In the genomic region with DNA sequence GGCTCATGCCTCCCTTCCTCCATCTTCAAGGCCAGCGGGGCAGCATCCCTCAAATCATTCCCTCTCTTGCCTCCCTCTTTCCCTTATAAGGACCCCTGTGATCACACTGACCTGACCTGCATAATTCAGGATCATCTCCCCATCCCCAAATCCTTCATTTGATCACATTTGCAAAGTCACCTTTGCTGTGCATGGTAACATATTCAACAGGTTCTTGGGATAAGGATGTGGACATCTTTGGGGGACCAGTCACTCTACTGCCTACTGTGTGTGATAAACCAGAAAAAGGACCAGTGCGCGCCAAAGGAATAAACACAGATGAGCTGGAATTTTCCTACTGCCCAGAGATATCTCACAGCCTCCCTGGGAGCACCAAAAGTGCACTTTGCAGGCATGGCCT, we compare ENCODE assay signal across 1 cellular context.
TF ChIP-seq lines count a peak whose summit lies in the region.

No MANE protein-coding gene starts in this region.

TF ChIP-seq in GM23338, 12 proteins besides CTCF, POLR2A, EP300 and RAD21 (continued from another document):
- TF ChIP-seq, protein P1, sequence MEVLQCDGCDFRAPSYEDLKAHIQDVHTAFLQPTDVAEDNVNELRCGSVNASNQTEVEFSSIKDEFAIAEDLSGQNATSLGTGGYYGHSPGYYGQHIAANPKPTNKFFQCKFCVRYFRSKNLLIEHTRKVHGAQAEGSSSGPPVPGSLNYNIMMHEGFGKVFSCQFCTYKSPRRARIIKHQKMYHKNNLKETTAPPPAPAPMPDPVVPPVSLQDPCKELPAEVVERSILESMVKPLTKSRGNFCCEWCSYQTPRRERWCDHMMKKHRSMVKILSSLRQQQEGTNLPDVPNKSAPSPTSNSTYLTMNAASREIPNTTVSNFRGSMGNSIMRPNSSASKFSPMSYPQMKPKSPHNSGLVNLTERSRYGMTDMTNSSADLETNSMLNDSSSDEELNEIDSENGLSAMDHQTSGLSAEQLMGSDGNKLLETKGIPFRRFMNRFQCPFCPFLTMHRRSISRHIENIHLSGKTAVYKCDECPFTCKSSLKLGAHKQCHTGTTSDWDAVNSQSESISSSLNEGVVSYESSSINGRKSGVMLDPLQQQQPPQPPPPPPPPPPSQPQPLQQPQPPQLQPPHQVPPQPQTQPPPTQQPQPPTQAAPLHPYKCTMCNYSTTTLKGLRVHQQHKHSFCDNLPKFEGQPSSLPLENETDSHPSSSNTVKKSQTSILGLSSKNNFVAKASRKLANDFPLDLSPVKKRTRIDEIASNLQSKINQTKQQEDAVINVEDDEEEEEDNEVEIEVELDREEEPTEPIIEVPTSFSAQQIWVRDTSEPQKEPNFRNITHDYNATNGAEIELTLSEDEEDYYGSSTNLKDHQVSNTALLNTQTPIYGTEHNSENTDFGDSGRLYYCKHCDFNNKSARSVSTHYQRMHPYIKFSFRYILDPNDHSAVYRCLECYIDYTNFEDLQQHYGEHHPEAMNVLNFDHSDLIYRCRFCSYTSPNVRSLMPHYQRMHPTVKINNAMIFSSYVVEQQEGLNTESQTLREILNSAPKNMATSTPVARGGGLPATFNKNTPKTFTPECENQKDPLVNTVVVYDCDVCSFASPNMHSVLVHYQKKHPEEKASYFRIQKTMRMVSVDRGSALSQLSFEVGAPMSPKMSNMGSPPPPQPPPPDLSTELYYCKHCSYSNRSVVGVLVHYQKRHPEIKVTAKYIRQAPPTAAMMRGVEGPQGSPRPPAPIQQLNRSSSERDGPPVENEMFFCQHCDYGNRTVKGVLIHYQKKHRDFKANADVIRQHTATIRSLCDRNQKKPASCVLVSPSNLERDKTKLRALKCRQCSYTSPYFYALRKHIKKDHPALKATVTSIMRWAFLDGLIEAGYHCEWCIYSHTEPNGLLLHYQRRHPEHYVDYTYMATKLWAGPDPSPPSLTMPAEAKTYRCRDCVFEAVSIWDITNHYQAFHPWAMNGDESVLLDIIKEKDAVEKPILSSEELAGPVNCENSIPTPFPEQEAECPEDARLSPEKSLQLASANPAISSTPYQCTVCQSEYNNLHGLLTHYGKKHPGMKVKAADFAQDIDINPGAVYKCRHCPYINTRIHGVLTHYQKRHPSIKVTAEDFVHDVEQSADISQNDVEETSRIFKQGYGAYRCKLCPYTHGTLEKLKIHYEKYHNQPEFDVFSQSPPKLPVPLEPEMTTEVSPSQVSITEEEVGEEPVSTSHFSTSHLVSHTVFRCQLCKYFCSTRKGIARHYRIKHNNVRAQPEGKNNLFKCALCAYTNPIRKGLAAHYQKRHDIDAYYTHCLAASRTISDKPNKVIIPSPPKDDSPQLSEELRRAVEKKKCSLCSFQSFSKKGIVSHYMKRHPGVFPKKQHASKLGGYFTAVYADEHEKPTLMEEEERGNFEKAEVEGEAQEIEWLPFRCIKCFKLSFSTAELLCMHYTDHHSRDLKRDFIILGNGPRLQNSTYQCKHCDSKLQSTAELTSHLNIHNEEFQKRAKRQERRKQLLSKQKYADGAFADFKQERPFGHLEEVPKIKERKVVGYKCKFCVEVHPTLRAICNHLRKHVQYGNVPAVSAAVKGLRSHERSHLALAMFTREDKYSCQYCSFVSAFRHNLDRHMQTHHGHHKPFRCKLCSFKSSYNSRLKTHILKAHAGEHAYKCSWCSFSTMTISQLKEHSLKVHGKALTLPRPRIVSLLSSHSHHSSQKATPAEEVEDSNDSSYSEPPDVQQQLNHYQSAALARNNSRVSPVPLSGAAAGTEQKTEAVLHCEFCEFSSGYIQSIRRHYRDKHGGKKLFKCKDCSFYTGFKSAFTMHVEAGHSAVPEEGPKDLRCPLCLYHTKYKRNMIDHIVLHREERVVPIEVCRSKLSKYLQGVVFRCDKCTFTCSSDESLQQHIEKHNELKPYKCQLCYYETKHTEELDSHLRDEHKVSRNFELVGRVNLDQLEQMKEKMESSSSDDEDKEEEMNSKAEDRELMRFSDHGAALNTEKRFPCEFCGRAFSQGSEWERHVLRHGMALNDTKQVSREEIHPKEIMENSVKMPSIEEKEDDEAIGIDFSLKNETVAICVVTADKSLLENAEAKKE (CRISPR knock-in tag; IDR thresholded peaks at IDR 0.05) = no peak
- TF ChIP-seq EZH2 (IDR thresholded peaks at IDR 0.05; ENCODE audit: low read depth, unreplicated experiment) (no peak), ZNF114 (CRISPR knock-in tag; IDR thresholded peaks at IDR 0.05) (no peak), EZH2phosphoT487 (IDR thresholded peaks at IDR 0.05; ENCODE audit: unreplicated experiment) (no peak), NANOG (IDR thresholded peaks at IDR 0.05; ENCODE audit: borderline replicate concordance) (no peak)
- TF ChIP-seq, protein P2, sequence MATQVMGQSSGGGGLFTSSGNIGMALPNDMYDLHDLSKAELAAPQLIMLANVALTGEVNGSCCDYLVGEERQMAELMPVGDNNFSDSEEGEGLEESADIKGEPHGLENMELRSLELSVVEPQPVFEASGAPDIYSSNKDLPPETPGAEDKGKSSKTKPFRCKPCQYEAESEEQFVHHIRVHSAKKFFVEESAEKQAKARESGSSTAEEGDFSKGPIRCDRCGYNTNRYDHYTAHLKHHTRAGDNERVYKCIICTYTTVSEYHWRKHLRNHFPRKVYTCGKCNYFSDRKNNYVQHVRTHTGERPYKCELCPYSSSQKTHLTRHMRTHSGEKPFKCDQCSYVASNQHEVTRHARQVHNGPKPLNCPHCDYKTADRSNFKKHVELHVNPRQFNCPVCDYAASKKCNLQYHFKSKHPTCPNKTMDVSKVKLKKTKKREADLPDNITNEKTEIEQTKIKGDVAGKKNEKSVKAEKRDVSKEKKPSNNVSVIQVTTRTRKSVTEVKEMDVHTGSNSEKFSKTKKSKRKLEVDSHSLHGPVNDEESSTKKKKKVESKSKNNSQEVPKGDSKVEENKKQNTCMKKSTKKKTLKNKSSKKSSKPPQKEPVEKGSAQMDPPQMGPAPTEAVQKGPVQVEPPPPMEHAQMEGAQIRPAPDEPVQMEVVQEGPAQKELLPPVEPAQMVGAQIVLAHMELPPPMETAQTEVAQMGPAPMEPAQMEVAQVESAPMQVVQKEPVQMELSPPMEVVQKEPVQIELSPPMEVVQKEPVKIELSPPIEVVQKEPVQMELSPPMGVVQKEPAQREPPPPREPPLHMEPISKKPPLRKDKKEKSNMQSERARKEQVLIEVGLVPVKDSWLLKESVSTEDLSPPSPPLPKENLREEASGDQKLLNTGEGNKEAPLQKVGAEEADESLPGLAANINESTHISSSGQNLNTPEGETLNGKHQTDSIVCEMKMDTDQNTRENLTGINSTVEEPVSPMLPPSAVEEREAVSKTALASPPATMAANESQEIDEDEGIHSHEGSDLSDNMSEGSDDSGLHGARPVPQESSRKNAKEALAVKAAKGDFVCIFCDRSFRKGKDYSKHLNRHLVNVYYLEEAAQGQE (IDR thresholded peaks at IDR 0.05; ENCODE audit: unreplicated experiment) = no peak
